In the genomic region with DNA sequence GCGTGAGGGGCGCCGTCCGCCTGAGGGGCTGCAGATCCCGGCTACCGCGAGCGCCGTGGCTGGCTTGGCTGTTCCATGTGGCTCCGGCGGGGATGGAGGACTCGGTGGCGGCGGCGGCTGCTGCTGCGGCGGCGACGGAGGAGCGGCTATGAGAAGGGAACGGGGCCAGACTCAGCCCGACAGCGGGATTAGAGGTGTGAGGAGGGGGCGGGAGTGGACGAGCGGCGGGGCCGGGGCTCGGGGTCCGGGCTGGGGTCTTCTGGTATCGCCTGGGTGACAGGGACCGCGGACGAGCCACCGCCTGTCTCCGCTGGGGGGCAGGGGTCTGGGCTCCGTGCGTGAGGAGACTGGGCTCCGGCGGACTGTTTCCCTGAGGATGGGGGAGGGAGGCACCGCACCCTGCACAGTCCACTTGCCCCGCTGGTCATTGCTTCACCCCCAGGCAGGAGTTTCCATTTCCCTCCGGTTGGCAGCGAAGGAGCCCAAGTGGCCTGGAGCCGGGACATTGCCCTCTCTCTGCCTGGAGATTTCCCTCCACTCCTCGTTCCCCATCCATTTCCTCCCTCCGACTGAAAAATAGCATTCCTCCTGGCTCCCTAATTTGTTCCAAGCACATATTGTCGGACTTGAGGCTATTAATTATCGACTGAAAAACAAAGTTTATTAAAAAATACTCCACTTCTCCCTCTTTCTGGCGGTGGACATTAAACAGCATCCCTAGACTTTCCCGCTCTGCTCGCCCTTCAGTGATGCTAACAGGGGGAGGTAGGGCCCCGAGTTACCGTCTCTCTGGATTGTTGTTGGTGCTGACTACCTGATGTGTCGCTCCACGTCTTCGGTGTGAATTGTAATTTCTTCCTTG, we compare ENCODE assay signal across 1 cellular context.
TF ChIP-seq lines count a peak whose summit lies in the region.

No MANE protein-coding gene starts in this region.

TF ChIP-seq in HepG2, 621 proteins besides CTCF, POLR2A, EP300 and RAD21 (continued from another document and continues in another):
- TF ChIP-seq, protein P1, sequence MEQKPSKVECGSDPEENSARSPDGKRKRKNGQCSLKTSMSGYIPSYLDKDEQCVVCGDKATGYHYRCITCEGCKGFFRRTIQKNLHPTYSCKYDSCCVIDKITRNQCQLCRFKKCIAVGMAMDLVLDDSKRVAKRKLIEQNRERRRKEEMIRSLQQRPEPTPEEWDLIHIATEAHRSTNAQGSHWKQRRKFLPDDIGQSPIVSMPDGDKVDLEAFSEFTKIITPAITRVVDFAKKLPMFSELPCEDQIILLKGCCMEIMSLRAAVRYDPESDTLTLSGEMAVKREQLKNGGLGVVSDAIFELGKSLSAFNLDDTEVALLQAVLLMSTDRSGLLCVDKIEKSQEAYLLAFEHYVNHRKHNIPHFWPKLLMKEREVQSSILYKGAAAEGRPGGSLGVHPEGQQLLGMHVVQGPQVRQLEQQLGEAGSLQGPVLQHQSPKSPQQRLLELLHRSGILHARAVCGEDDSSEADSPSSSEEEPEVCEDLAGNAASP (CRISPR knock-in tag; IDR thresholded peaks at IDR 0.05; ENCODE audit: borderline replicate concordance): 0 out of 2 replicates have a peak, but pooled peaks have one; percentile 31
- no peak for TF ChIP-seq NCOR1 (IDR thresholded peaks at IDR 0.05; ENCODE audit: borderline replicate concordance, low read length)
- TF ChIP-seq, protein P2, sequence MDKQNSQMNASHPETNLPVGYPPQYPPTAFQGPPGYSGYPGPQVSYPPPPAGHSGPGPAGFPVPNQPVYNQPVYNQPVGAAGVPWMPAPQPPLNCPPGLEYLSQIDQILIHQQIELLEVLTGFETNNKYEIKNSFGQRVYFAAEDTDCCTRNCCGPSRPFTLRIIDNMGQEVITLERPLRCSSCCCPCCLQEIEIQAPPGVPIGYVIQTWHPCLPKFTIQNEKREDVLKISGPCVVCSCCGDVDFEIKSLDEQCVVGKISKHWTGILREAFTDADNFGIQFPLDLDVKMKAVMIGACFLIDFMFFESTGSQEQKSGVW (CRISPR knock-in tag; IDR thresholded peaks at IDR 0.05; ENCODE audit: borderline replicate concordance): no peak
- peak; percentile 27; the same call in 1 of the 2 replicates for TF ChIP-seq GABPB1 (CRISPR knock-in tag; IDR thresholded peaks at IDR 0.05)
- TF ChIP-seq HDAC2 (CRISPR knock-in tag; IDR thresholded peaks at IDR 0.05): peak; percentile 40; the same call in 1 of the 2 replicates
- peak; percentile 65; the same call in 1 of the 2 replicates for TF ChIP-seq HNRNPL (IDR thresholded peaks at IDR 0.05; ENCODE audit: low read depth, low read length)
- peak; percentile 84; the same call in 1 of the 2 replicates for TF ChIP-seq ZNF138 (CRISPR knock-in tag; IDR thresholded peaks at IDR 0.05; ENCODE audit: low read depth)
- 0 out of 2 replicates have a peak, but pooled peaks have one; percentile 43 for TF ChIP-seq NCOA2 (CRISPR knock-in tag; IDR thresholded peaks at IDR 0.05)
- TF ChIP-seq SMAD9 (CRISPR knock-in tag; IDR thresholded peaks at IDR 0.05): no peak
- TF ChIP-seq ATF5 (CRISPR knock-in tag; IDR thresholded peaks at IDR 0.05; ENCODE audit: low read depth): 0 out of 2 replicates have a peak, but pooled peaks have one; percentile 10
- TF ChIP-seq SYNCRIP (IDR thresholded peaks at IDR 0.05; ENCODE audit: insufficient read depth, low read depth, low read length): no peak
- TF ChIP-seq KAT8 (CRISPR knock-in tag; IDR thresholded peaks at IDR 0.05): no peak; the same call in 1 of the 2 replicates
- TF ChIP-seq ZNF142 (CRISPR knock-in tag; IDR thresholded peaks at IDR 0.05): no peak
- 0 out of 2 replicates have a peak, but pooled peaks have one; percentile 7 for TF ChIP-seq NR2F2 (IDR thresholded peaks at IDR 0.05; ENCODE audit: borderline replicate concordance, low read depth)
- peak; percentile 65 for TF ChIP-seq TBX2 (CRISPR knock-in tag; IDR thresholded peaks at IDR 0.05; ENCODE audit: borderline replicate concordance)
- peak; percentile 26; the same call in 1 of the 2 replicates for TF ChIP-seq MIER2 (CRISPR knock-in tag; IDR thresholded peaks at IDR 0.05)
- TF ChIP-seq ZBTB33 (CRISPR knock-in tag; IDR thresholded peaks at IDR 0.05): peak; percentile 43; the same call in 1 of the 2 replicates
- TF ChIP-seq ETV6 (CRISPR knock-in tag; conservative IDR thresholded peaks at IDR 0.05): 0 out of 2 replicates have a peak, but pooled peaks have one; percentile 40
- TF ChIP-seq ETV5 (CRISPR knock-in tag; IDR thresholded peaks at IDR 0.05; ENCODE audit: borderline replicate concordance): 0 out of 2 replicates have a peak, but pooled peaks have one; percentile 18
- 0 out of 2 replicates have a peak, but pooled peaks have one; percentile 65 for TF ChIP-seq RXRA (CRISPR knock-in tag; IDR thresholded peaks at IDR 0.05)
- TF ChIP-seq CAMTA2 (CRISPR knock-in tag; IDR thresholded peaks at IDR 0.05; ENCODE audit: borderline replicate concordance): no peak
- TF ChIP-seq RFXAP (CRISPR knock-in tag; IDR thresholded peaks at IDR 0.05; ENCODE audit: borderline replicate concordance): peak; percentile 50; the same call in 1 of the 2 replicates
- TF ChIP-seq PRDM10 (CRISPR knock-in tag; IDR thresholded peaks at IDR 0.05; ENCODE audit: low read depth): 0 out of 2 replicates have a peak, but pooled peaks have one; percentile 46
- peak; percentile 53; the same call in 1 of the 2 replicates for TF ChIP-seq MTERF4 (CRISPR knock-in tag; IDR thresholded peaks at IDR 0.05)
- TF ChIP-seq KLF16 (CRISPR knock-in tag; IDR thresholded peaks at IDR 0.05): 0 out of 4 replicates have a peak, but pooled peaks of 1 of the 2 experiments have one; percentile 61
- TF ChIP-seq RXRB (CRISPR knock-in tag; IDR thresholded peaks at IDR 0.05; ENCODE audit: borderline replicate concordance): peak; percentile 39; the same call in 1 of the 2 replicates
- no peak for TF ChIP-seq FOXA1 (IDR thresholded peaks at IDR 0.05)
- TF ChIP-seq FOXA1 (CRISPR knock-in tag; IDR thresholded peaks at IDR 0.05): peak; percentile 39
- 0 out of 2 replicates have a peak, but pooled peaks have one; percentile 44 for TF ChIP-seq ESRRA (CRISPR knock-in tag; IDR thresholded peaks at IDR 0.05; ENCODE audit: low read depth)
- TF ChIP-seq ZNF607 (CRISPR knock-in tag; IDR thresholded peaks at IDR 0.05; ENCODE audit: borderline replicate concordance): peak; percentile 82; the same call in 1 of the 2 replicates
- TF ChIP-seq CSRNP1 (CRISPR knock-in tag; IDR thresholded peaks at IDR 0.05): peak; percentile 86
- TF ChIP-seq TARDBP (CRISPR knock-in tag; IDR thresholded peaks at IDR 0.05): 0 out of 2 replicates have a peak, but pooled peaks have one; percentile 54
